Comparison of ENCODE assay signal across 8 cellular contexts in the genomic region with DNA sequence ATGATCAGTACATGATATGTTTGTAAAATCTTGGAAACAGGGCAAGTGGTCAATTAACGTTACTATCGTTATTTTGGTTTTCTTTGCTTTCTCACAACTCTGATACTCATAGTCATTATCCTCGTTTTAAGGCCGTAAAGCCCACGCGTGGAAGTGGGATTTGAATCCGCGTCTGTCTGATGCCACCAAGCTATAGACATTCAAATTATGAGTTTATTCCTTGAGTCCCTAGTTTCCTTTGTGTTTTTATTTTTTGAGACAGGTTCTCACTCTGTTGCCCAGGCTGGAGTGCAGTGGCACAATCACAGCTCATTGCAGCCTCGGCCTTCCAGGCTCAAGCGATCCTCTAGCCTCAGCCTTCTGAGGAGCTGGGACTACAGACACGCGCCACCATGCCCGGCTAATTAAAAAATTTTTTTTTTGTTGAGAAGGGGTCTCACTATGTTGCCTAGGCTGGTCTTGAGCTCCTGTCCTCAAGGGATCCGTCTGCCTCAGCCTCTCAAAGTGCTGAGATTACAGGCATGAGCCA. TPM values are rescaled to one million over a fixed set of nuclear protein-coding genes. Genes with fewer than 3 reads are reported as not detected.
DNase-seq lines count a peak whose midpoint lies in the region; ATAC-seq, FAIRE-seq and TF ChIP-seq lines count a peak whose summit lies in the region.

No MANE protein-coding gene starts in this region.

- H3K4me1 Mint-ChIP-seq in activated naive CD4-positive, alpha-beta T cell treated with anti-CD3 and anti-CD28 coated beads for 36 hours (ENCODE audit: low read depth) = peaks cover 39% of the 10 kb centered on the region
- H3K4me1 Mint-ChIP-seq in astrocyte (ENCODE audit: low read depth, unreplicated experiment) (peaks cover 3% of the 10 kb centered on the region), type B pancreatic cell (ENCODE audit: unreplicated experiment) (peaks cover 10% of the 10 kb centered on the region)

- H3K4me2 ChIP-seq in astrocyte (ENCODE audit: low read length) = peak overlapping the region; percentile 87

- peaks cover 18% of the 10 kb centered on the region for H3K36me3 ChIP-seq in astrocyte (ENCODE audit: insufficient read depth, low read length)
- peaks cover 49% of the 10 kb centered on the region for H3K36me3 ChIP-seq in lower lobe of right lung

- peaks cover 70% of the 10 kb centered on the region for H3K79me2 ChIP-seq in astrocyte (ENCODE audit: insufficient read depth, low read length)

- H3K4me3 Mint-ChIP-seq in activated naive CD4-positive, alpha-beta T cell treated with anti-CD3 and anti-CD28 coated beads for 36 hours = peak overlapping the region; percentile 100
- peak overlapping the region; percentile 99 for H3K4me3 Mint-ChIP-seq in astrocyte (ENCODE audit: unreplicated experiment)
- H3K4me3 Mint-ChIP-seq in type B pancreatic cell = peak overlapping the region; percentile 99

- TF ChIP-seq CTCF in astrocyte (IDR thresholded peaks at IDR 0.05; ENCODE audit: insufficient read depth, low read depth, low read length) = no peak
- TF ChIP-seq CTCF in lower lobe of right lung (IDR thresholded peaks at IDR 0.05) = no peak
- TF ChIP-seq CTCF in type B pancreatic cell (conservative IDR thresholded peaks at IDR 0.05) = no peak

- intact Hi-C loops in activated naive CD4-positive, alpha-beta T cell treated with anti-CD3 and anti-CD28 coated beads for 36 hours (cut with micrococcal nuclease) = no loop called here
- intact Hi-C loops in lower lobe of right lung (cut with DNase I) = no loop called here

- H3K27me3 ChIP-seq in astrocyte (ENCODE audit: insufficient read depth, low read length) (no peaks in the 10 kb centered on the region), lower lobe of right lung (ENCODE audit: low read depth) (no peaks in the 10 kb centered on the region)

- CTCF ChIA-PET in activated naive CD4-positive, alpha-beta T cell treated with anti-CD3 and anti-CD28 coated beads for 36 hours (lab: Charles Lee) = interaction anchor here (0.6 kb wide), 2 partner anchors 44 to 46 kb away, joined by 3 read pairs; no protein-coding TSS in a partner anchor

- peak overlapping the region; percentile 97 for H3K27ac Mint-ChIP-seq in activated naive CD4-positive, alpha-beta T cell treated with anti-CD3 and anti-CD28 coated beads for 36 hours
- H3K27ac Mint-ChIP-seq in astrocyte (ENCODE audit: unreplicated experiment) = peak overlapping the region; percentile 97
- peak overlapping the region; percentile 95 for H3K27ac Mint-ChIP-seq in type B pancreatic cell

- no peaks in the 10 kb centered on the region for H3K27me3 Mint-ChIP-seq in activated naive CD4-positive, alpha-beta T cell treated with anti-CD3 and anti-CD28 coated beads for 36 hours (ENCODE audit: low read depth)
- H3K27me3 Mint-ChIP-seq in astrocyte (ENCODE audit: low read depth, unreplicated experiment) = no peaks in the 10 kb centered on the region
- no peaks in the 10 kb centered on the region for H3K27me3 Mint-ChIP-seq in type B pancreatic cell

- peak overlapping the region; percentile 96 for H3K9ac ChIP-seq in astrocyte (ENCODE audit: low read length)

- H3K4me1 ChIP-seq in astrocyte (ENCODE audit: insufficient read depth, low read length) (peaks cover 15% of the 10 kb centered on the region), lower lobe of right lung (peaks cover 23% of the 10 kb centered on the region)

- no peak for DNase-seq in activated naive CD4-positive, alpha-beta T cell treated with anti-CD3 and anti-CD28 coated beads for 36 hours
- DNase-seq in activated naive CD4-positive, alpha-beta T cell treated with anti-CD3 and anti-CD28 coated beads, Interleukin-2, amount 50 U/mL, for 16 hours = no peak
- no peak for DNase-seq in astrocyte (ENCODE audit: low read depth)
- no peak for DNase-seq in lower lobe of right lung
- DNase-seq in type B pancreatic cell (ENCODE audit: extremely low spot score, unreplicated experiment) = no peak
- DNase-seq in DMS53 treated with DMSO at 0.1 percent for 48 hours (lab: John Stamatoyannopoulos, UW; ENCODE audit: unreplicated experiment) = no peak

- peak overlapping the region; percentile 85 for H2AFZ ChIP-seq in astrocyte (ENCODE audit: low read depth, low read length)

- peak overlapping the region; percentile 97 for H3K4me3 ChIP-seq in astrocyte (ENCODE audit: insufficient read depth, low read depth, low read length)
- H3K4me3 ChIP-seq in lower lobe of right lung = peak overlapping the region; percentile 88

- H3K36me3 Mint-ChIP-seq in activated naive CD4-positive, alpha-beta T cell treated with anti-CD3 and anti-CD28 coated beads for 36 hours (ENCODE audit: low read depth) = peaks cover 30% of the 10 kb centered on the region
- H3K36me3 Mint-ChIP-seq in astrocyte (ENCODE audit: low read depth, unreplicated experiment) (peaks cover 19% of the 10 kb centered on the region), type B pancreatic cell (peaks cover 18% of the 10 kb centered on the region)

- H3K9me3 ChIP-seq in astrocyte (ENCODE audit: insufficient read depth, low read depth, low read length) (no peaks in the 10 kb centered on the region), lower lobe of right lung (no peaks in the 10 kb centered on the region)

- no peaks in the 10 kb centered on the region for H3K9me3 Mint-ChIP-seq in activated naive CD4-positive, alpha-beta T cell treated with anti-CD3 and anti-CD28 coated beads for 36 hours
- no peaks in the 10 kb centered on the region for H3K9me3 Mint-ChIP-seq in astrocyte (ENCODE audit: unreplicated experiment)
- no peaks in the 10 kb centered on the region for H3K9me3 Mint-ChIP-seq in type B pancreatic cell

- peaks cover 28% of the 10 kb centered on the region for H4K20me1 ChIP-seq in astrocyte (ENCODE audit: insufficient read depth, low read length)

- FAIRE-seq in astrocyte (lab: Jason Lieb, UNC) = no peak

- ATAC-seq in lower lobe of right lung = no peak
- no peak for ATAC-seq in GM21423 (IDR thresholded peaks at IDR 0.05; ENCODE audit: unreplicated experiment)
- ATAC-seq in HG02981 (IDR thresholded peaks at IDR 0.05; ENCODE audit: unreplicated experiment) = no peak

- H3K27ac ChIP-seq in astrocyte (ENCODE audit: low read depth, low read length) = peak overlapping the region; percentile 39
- H3K27ac ChIP-seq in lower lobe of right lung = no peak overlapping the region

RNA-seq across cellular contexts. Expression of a gene that starts 1.0 kb away (rescaled TPM):
- total RNA-seq in activated naive CD4-positive, alpha-beta T cell treated with anti-CD3 and anti-CD28 coated beads for 36 hours = 10 to 100 TPM; 57.5 to 60.7 TPM
- total RNA-seq in astrocyte (110 and 117 TPM in 2 replicates), lower lobe of right lung (42.7 TPM), type B pancreatic cell (ENCODE audit: low replicate concordance) (77.8 and 78.3 TPM in 2 replicates)

RNA-seq across cellular contexts. Expression of a gene that starts 1.2 kb away (rescaled TPM):
- 10 to 100 TPM; 17.8 to 18.1 TPM for total RNA-seq in activated naive CD4-positive, alpha-beta T cell treated with anti-CD3 and anti-CD28 coated beads for 36 hours
- 12.2 and 12.8 TPM in 2 replicates for total RNA-seq in astrocyte
- 12.7 TPM for total RNA-seq in lower lobe of right lung
- total RNA-seq in type B pancreatic cell (ENCODE audit: low replicate concordance) = 14.0 and 19.3 TPM in 2 replicates

RNA-seq across cellular contexts. Expression of a gene that starts 36.4 kb away (rescaled TPM):
- 10 to 100 TPM; 91.8 to 98.0 TPM for total RNA-seq in activated naive CD4-positive, alpha-beta T cell treated with anti-CD3 and anti-CD28 coated beads for 36 hours
- total RNA-seq in astrocyte = 6.8 and 10.5 TPM in 2 replicates
- 2.3 TPM for total RNA-seq in lower lobe of right lung
- 21.6 and 67.2 TPM in 2 replicates for total RNA-seq in type B pancreatic cell (ENCODE audit: low replicate concordance)

RNA-seq across cellular contexts. Expression of a gene that starts 46.2 kb away (rescaled TPM):
- 100 to 1,000 TPM; 163 to 170 TPM for total RNA-seq in activated naive CD4-positive, alpha-beta T cell treated with anti-CD3 and anti-CD28 coated beads for 36 hours
- total RNA-seq in astrocyte = 92.5 and 93.1 TPM in 2 replicates
- total RNA-seq in lower lobe of right lung = 56.5 TPM
- 86.3 and 103 TPM in 2 replicates for total RNA-seq in type B pancreatic cell (ENCODE audit: low replicate concordance)
